In the genomic region with DNA sequence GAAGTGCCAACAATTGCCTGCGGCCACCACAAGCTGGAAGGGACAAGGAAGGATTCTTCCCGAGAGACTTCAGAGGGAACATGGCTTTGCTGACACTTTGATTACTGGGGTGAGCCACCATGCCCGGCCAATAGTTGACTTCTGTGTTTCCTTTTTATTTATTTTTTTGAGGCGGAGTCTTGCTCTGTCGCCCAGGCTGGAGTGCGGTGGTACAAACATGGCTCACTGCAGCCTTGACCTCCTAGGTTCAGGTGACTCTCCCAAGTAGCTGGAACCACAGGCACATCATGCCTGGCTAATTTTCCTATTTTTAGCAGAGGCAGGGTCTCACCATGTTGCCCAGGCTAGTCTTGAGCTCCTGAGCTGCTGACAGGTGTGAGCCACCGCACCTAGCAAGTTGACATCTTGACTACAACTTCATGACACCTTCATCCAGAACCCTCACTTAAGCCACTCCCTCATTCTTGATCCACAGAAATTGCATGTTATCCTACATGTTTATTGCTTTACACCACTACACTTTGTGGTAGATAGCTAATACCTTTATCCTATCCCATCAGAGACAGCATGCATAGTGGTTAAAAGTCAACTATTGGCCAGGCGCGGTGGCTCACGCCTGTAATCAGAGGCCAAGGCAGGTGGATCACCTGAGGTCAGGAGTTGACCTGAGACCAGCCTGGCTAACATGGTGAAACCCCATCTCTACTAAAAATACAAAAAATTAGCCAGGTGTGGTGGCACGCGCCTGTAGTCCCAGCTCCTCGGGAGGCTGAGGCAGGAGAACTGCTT, we compare ENCODE assay signal across 1 cellular context.
TF ChIP-seq lines count a peak whose summit lies in the region.

No MANE protein-coding gene starts in this region.

TF ChIP-seq in GM12878, 131 proteins besides CTCF, POLR2A, EP300 and RAD21:
- TF ChIP-seq, protein P1, sequence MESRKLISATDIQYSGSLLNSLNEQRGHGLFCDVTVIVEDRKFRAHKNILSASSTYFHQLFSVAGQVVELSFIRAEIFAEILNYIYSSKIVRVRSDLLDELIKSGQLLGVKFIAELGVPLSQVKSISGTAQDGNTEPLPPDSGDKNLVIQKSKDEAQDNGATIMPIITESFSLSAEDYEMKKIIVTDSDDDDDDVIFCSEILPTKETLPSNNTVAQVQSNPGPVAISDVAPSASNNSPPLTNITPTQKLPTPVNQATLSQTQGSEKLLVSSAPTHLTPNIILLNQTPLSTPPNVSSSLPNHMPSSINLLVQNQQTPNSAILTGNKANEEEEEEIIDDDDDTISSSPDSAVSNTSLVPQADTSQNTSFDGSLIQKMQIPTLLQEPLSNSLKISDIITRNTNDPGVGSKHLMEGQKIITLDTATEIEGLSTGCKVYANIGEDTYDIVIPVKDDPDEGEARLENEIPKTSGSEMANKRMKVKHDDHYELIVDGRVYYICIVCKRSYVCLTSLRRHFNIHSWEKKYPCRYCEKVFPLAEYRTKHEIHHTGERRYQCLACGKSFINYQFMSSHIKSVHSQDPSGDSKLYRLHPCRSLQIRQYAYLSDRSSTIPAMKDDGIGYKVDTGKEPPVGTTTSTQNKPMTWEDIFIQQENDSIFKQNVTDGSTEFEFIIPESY (IDR thresholded peaks at IDR 0.05) = 0 out of 2 replicates have a peak, but pooled peaks have one; percentile 73
- TF ChIP-seq NR2F1 (conservative IDR thresholded peaks at IDR 0.05) (0 out of 2 replicates have a peak, but pooled peaks have one; percentile 7), MTA2 (IDR thresholded peaks at IDR 0.05; ENCODE audit: low read depth) (no peak)
